In genomic region chr10:1048732-1049424, GRCh38 we compare ENCODE assay signal across 8 cellular contexts. TPM values are rescaled to one million over a fixed set of nuclear protein-coding genes. Genes with fewer than 3 reads are reported as not detected.
DNase-seq lines count a peak whose midpoint lies in the region; ATAC-seq and TF ChIP-seq lines count a peak whose summit lies in the region.

Gene IDI1 (minus strand): TSS chr10:1049119. CDS start chr10:1049003, 116 bp downstream.

- peak within 1 kb of the TSS; percentile 96 for H3K27ac Mint-ChIP-seq in activated naive CD8-positive, alpha-beta T cell

- peaks cover 2% of the 10 kb centered on the region for H3K36me3 Mint-ChIP-seq in activated naive CD8-positive, alpha-beta T cell

- peaks cover 70% of the 10 kb centered on the region for H3K4me1 Mint-ChIP-seq in activated naive CD8-positive, alpha-beta T cell (ENCODE audit: low read depth)

- H3K9me3 Mint-ChIP-seq in activated naive CD8-positive, alpha-beta T cell (ENCODE audit: low read depth) = no peaks in the 10 kb centered on the region

- peak within 1 kb of the TSS; percentile 100 for H3K27ac ChIP-seq in temporal lobe (ENCODE audit: low read depth, low read length)

- TF ChIP-seq CTCF in GM12864 (IDR thresholded peaks at IDR 0.05; ENCODE audit: low read depth, low read length, missing control alignments) = no peak
- TF ChIP-seq CTCF in omental fat pad (IDR thresholded peaks at IDR 0.05) = no peak

- peak; percentile 95 for DNase-seq in GM12864 (ENCODE audit: low read depth)
- DNase-seq in NCI-H1105 treated with DMSO at 0.1 percent for 48 hours (lab: John Stamatoyannopoulos, UW) = peak; percentile 95
- DNase-seq in SKM-1 treated with dmso at 0.1 percent for 144 hours (lab: John Stamatoyannopoulos, UW; ENCODE audit: unreplicated experiment) = peak; percentile 89
- peak; percentile 99 for DNase-seq in glomerular visceral epithelial cell (ENCODE audit: extremely low spot score)
- DNase-seq in omental fat pad (ENCODE audit: low spot score) = peak; percentile 86

- H3K4me3 Mint-ChIP-seq in activated naive CD8-positive, alpha-beta T cell = peak within 1 kb of the TSS; percentile 95

- ATAC-seq in HG02678 (IDR thresholded peaks at IDR 0.05; ENCODE audit: unreplicated experiment) = peak; percentile 83
- peak; percentile 93 for ATAC-seq in omental fat pad (ENCODE audit: low FRiP score)

- H3K27me3 Mint-ChIP-seq in activated naive CD8-positive, alpha-beta T cell = no peaks in the 10 kb centered on the region

- peak within 1 kb of the TSS; percentile 98 for H3K4me3 ChIP-seq in GM12864 (ENCODE audit: low read depth, low read length)

RNA-seq across cellular contexts. Expression of gene IDI1, which starts in this region (rescaled TPM):
- total RNA-seq in omental fat pad (10 to 100 TPM; 29.8 to 67.5 (median 60.4) TPM), temporal lobe (118 TPM)

Comparison
In these comparisons a context has a peak if more than half of its experiments do, and no peak if none do; other contexts are left out.
1. Peak in every context shown above with its lines: DNase-seq, ATAC-seq, H3K4me3 ChIP-seq and H3K27ac ChIP-seq.